ENCODE assay signal across 1 cellular context in the genomic region with DNA sequence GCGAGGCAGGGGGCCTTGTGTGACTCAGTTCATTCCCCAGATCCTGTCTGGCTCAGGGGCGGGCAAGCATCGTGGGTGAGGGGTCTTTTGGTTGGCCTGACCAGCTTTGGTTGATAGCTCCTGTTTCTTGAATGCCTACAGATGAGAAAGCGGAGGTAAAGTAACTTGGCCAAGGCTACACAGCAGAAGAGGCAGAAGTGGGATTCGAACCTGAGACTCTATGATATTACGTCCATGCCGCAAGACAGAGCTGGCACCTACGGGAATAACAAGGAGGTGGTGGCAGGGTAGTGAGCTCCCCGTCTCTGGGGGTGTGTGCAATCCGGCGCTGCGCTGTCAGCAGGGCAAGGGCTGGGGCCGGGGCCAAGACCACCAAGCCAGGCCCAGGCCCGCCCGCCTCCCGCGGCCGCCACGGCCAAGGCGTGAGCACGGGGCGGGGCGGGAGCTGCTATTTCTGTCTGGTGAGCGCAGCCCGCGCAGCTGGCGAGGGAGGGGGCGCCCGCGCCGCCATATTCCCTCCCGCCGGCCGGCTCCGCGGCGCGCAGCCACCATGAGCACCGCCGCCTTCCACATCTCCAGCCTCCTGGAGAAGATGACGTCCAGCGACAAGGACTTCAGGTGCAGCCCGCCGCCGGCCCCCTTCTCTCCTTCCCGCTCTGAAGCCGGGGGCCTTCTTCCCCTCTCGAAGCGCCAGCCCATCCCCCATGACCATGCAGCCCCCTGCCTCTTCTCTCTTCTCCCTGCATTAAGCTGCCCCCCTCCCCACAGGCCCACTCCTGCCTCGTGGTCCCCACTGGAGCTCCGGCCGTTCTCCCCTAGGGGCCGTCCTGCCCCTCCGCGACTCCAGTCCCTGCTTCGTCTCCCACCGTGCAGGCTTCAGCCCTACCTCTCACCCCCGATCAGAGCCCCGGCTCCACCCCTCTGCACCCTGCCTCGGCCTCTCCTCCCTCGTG.
TF ChIP-seq lines count a peak whose summit lies in the region.

Gene CAND2 (plus strand): TSS at position 510 of the 953 bp plus-strand sequence. CDS start 41 bp downstream, at position 551.

TF ChIP-seq in K562, 482 proteins besides CTCF, POLR2A, EP300 and RAD21 (continued from another document and continues in another):
- TF ChIP-seq, protein P1, sequence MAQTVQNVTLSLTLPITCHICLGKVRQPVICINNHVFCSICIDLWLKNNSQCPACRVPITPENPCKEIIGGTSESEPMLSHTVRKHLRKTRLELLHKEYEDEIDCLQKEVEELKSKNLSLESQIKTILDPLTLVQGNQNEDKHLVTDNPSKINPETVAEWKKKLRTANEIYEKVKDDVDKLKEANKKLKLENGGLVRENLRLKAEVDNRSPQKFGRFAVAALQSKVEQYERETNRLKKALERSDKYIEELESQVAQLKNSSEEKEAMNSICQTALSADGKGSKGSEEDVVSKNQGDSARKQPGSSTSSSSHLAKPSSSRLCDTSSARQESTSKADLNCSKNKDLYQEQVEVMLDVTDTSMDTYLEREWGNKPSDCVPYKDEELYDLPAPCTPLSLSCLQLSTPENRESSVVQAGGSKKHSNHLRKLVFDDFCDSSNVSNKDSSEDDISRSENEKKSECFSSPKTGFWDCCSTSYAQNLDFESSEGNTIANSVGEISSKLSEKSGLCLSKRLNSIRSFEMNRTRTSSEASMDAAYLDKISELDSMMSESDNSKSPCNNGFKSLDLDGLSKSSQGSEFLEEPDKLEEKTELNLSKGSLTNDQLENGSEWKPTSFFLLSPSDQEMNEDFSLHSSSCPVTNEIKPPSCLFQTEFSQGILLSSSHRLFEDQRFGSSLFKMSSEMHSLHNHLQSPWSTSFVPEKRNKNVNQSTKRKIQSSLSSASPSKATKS (CRISPR knock-in tag; IDR thresholded peaks at IDR 0.05), result no peak
- TF ChIP-seq ZNF830 (CRISPR knock-in tag; IDR thresholded peaks at IDR 0.05), result no peak
- TF ChIP-seq CBX5 (IDR thresholded peaks at IDR 0.05; ENCODE audit: borderline replicate concordance, low read depth), result no peak
- TF ChIP-seq UBTF (IDR thresholded peaks at IDR 0.05; ENCODE audit: borderline replicate concordance in 1 of 2, low read depth in 2 of 2, low read length in 2 of 2), result 0 out of 4 replicates have a peak, but pooled peaks of 1 of the 2 experiments have one; percentile 28
- no peak for TF ChIP-seq MTA2 (IDR thresholded peaks at IDR 0.05; ENCODE audit: low read depth)
- no peak for TF ChIP-seq TFAM (CRISPR knock-in tag; conservative IDR thresholded peaks at IDR 0.05)
- TF ChIP-seq ZNF511 (CRISPR knock-in tag; IDR thresholded peaks at IDR 0.05), result 0 out of 2 replicates have a peak, but pooled peaks have one; percentile 61
- no peak for TF ChIP-seq MED1 (CRISPR knock-in tag; IDR thresholded peaks at IDR 0.05; ENCODE audit: borderline replicate concordance)
- TF ChIP-seq, protein P2, sequence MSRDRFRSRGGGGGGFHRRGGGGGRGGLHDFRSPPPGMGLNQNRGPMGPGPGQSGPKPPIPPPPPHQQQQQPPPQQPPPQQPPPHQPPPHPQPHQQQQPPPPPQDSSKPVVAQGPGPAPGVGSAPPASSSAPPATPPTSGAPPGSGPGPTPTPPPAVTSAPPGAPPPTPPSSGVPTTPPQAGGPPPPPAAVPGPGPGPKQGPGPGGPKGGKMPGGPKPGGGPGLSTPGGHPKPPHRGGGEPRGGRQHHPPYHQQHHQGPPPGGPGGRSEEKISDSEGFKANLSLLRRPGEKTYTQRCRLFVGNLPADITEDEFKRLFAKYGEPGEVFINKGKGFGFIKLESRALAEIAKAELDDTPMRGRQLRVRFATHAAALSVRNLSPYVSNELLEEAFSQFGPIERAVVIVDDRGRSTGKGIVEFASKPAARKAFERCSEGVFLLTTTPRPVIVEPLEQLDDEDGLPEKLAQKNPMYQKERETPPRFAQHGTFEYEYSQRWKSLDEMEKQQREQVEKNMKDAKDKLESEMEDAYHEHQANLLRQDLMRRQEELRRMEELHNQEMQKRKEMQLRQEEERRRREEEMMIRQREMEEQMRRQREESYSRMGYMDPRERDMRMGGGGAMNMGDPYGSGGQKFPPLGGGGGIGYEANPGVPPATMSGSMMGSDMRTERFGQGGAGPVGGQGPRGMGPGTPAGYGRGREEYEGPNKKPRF (IDR thresholded peaks at IDR 0.05; ENCODE audit: low read depth, low read length), result no peak
- TF ChIP-seq SMARCA4 (IDR thresholded peaks at IDR 0.05), result no peak
- no peak for TF ChIP-seq FOXA1 (IDR thresholded peaks at IDR 0.05; ENCODE audit: borderline replicate concordance)
- TF ChIP-seq TARDBP (IDR thresholded peaks at IDR 0.05), result peak; percentile 62; the same call in 1 of the 2 replicates
- TF ChIP-seq ZNF23 (CRISPR knock-in tag; IDR thresholded peaks at IDR 0.05), result no peak
- no peak for TF ChIP-seq CREB1 (IDR thresholded peaks at IDR 0.05)
- TF ChIP-seq CREB1 (CRISPR knock-in tag; IDR thresholded peaks at IDR 0.05), result peak; percentile 29; the same call in 1 of the 2 replicates
- TF ChIP-seq, protein P3, sequence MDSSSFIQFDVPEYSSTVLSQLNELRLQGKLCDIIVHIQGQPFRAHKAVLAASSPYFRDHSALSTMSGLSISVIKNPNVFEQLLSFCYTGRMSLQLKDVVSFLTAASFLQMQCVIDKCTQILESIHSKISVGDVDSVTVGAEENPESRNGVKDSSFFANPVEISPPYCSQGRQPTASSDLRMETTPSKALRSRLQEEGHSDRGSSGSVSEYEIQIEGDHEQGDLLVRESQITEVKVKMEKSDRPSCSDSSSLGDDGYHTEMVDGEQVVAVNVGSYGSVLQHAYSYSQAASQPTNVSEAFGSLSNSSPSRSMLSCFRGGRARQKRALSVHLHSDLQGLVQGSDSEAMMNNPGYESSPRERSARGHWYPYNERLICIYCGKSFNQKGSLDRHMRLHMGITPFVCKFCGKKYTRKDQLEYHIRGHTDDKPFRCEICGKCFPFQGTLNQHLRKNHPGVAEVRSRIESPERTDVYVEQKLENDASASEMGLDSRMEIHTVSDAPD (CRISPR knock-in tag; IDR thresholded peaks at IDR 0.05), result no peak
- no peak for TF ChIP-seq POLR2H (tag; IDR thresholded peaks at IDR 0.05; ENCODE audit: low read depth)
- TF ChIP-seq, protein P4, sequence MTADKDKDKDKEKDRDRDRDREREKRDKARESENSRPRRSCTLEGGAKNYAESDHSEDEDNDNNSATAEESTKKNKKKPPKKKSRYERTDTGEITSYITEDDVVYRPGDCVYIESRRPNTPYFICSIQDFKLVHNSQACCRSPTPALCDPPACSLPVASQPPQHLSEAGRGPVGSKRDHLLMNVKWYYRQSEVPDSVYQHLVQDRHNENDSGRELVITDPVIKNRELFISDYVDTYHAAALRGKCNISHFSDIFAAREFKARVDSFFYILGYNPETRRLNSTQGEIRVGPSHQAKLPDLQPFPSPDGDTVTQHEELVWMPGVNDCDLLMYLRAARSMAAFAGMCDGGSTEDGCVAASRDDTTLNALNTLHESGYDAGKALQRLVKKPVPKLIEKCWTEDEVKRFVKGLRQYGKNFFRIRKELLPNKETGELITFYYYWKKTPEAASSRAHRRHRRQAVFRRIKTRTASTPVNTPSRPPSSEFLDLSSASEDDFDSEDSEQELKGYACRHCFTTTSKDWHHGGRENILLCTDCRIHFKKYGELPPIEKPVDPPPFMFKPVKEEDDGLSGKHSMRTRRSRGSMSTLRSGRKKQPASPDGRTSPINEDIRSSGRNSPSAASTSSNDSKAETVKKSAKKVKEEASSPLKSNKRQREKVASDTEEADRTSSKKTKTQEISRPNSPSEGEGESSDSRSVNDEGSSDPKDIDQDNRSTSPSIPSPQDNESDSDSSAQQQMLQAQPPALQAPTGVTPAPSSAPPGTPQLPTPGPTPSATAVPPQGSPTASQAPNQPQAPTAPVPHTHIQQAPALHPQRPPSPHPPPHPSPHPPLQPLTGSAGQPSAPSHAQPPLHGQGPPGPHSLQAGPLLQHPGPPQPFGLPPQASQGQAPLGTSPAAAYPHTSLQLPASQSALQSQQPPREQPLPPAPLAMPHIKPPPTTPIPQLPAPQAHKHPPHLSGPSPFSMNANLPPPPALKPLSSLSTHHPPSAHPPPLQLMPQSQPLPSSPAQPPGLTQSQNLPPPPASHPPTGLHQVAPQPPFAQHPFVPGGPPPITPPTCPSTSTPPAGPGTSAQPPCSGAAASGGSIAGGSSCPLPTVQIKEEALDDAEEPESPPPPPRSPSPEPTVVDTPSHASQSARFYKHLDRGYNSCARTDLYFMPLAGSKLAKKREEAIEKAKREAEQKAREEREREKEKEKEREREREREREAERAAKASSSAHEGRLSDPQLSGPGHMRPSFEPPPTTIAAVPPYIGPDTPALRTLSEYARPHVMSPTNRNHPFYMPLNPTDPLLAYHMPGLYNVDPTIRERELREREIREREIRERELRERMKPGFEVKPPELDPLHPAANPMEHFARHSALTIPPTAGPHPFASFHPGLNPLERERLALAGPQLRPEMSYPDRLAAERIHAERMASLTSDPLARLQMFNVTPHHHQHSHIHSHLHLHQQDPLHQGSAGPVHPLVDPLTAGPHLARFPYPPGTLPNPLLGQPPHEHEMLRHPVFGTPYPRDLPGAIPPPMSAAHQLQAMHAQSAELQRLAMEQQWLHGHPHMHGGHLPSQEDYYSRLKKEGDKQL (CRISPR knock-in tag; IDR thresholded peaks at IDR 0.05; ENCODE audit: borderline replicate concordance), result no peak
- no peak for TF ChIP-seq PHB2 (IDR thresholded peaks at IDR 0.05; ENCODE audit: low read depth)
- no peak for TF ChIP-seq MCM3 (IDR thresholded peaks at IDR 0.05)
- peak; percentile 71 for TF ChIP-seq ZFP36 (IDR thresholded peaks at IDR 0.05; ENCODE audit: low read depth, low read length, partially characterized antibody)
- TF ChIP-seq FOXK1 (CRISPR knock-in tag; IDR thresholded peaks at IDR 0.05; ENCODE audit: borderline replicate concordance), result 0 out of 2 replicates have a peak, but pooled peaks have one; percentile 54
- no peak for TF ChIP-seq THRAP3 (IDR thresholded peaks at IDR 0.05; ENCODE audit: borderline replicate concordance)
- TF ChIP-seq FOSL1 (tag; conservative IDR thresholded peaks at IDR 0.05), result no peak
- peak in 1 of 2 experiments; percentile 35; a peak in 1 of 4 replicates for TF ChIP-seq TRIM24 (IDR thresholded peaks at IDR 0.05)
- peak; percentile 39; the same call in 1 of the 2 replicates for TF ChIP-seq NFIC (IDR thresholded peaks at IDR 0.05)
- no peak for TF ChIP-seq ZNF398 (CRISPR knock-in tag; IDR thresholded peaks at IDR 0.05)
- TF ChIP-seq CHD4 (IDR thresholded peaks at IDR 0.05; ENCODE audit: insufficient read depth, insufficient replicate concordance, low read depth, low read length, poor library complexity, severe bottlenecking), result peak; percentile 90
- TF ChIP-seq, protein P5, sequence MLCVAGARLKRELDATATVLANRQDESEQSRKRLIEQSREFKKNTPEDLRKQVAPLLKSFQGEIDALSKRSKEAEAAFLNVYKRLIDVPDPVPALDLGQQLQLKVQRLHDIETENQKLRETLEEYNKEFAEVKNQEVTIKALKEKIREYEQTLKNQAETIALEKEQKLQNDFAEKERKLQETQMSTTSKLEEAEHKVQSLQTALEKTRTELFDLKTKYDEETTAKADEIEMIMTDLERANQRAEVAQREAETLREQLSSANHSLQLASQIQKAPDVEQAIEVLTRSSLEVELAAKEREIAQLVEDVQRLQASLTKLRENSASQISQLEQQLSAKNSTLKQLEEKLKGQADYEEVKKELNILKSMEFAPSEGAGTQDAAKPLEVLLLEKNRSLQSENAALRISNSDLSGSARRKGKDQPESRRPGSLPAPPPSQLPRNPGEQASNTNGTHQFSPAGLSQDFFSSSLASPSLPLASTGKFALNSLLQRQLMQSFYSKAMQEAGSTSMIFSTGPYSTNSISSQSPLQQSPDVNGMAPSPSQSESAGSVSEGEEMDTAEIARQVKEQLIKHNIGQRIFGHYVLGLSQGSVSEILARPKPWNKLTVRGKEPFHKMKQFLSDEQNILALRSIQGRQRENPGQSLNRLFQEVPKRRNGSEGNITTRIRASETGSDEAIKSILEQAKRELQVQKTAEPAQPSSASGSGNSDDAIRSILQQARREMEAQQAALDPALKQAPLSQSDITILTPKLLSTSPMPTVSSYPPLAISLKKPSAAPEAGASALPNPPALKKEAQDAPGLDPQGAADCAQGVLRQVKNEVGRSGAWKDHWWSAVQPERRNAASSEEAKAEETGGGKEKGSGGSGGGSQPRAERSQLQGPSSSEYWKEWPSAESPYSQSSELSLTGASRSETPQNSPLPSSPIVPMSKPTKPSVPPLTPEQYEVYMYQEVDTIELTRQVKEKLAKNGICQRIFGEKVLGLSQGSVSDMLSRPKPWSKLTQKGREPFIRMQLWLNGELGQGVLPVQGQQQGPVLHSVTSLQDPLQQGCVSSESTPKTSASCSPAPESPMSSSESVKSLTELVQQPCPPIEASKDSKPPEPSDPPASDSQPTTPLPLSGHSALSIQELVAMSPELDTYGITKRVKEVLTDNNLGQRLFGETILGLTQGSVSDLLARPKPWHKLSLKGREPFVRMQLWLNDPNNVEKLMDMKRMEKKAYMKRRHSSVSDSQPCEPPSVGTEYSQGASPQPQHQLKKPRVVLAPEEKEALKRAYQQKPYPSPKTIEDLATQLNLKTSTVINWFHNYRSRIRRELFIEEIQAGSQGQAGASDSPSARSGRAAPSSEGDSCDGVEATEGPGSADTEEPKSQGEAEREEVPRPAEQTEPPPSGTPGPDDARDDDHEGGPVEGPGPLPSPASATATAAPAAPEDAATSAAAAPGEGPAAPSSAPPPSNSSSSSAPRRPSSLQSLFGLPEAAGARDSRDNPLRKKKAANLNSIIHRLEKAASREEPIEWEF (CRISPR knock-in tag; IDR thresholded peaks at IDR 0.05), result no peak
